Comparison of ENCODE assay signal across 14 cellular contexts in genomic region chr10:124731551-124731950, GRCh38. TPM values are rescaled to one million over a fixed set of nuclear protein-coding genes. Genes with fewer than 3 reads are reported as not detected.
DNase-seq lines count a peak whose midpoint lies in the region; ATAC-seq lines count a peak whose summit lies in the region.
"Had no signal": no experiment of that assay in that cellular context is flagged by ENCODE, and none has a peak within 500 bp of the region (broad histone marks: within the 10 kb centered on the region; RNA-seq: fewer than 3 reads in every experiment).

No MANE protein-coding gene starts in this region.

- no peak overlapping the region for H3K23ac ChIP-seq in mesenchymal stem cell (ENCODE audit: low read length in 2 of 2)

- H2BK120ac ChIP-seq in mesenchymal stem cell (ENCODE audit: low read depth, low read length), result no peak overlapping the region

- no peak overlapping the region for H2BK12ac ChIP-seq in mesenchymal stem cell (ENCODE audit: low read length in 2 of 2)

- no peak overlapping the region for H3K9ac ChIP-seq in mesenchymal stem cell (ENCODE audit: low read length)

- H2AK5ac ChIP-seq in mesenchymal stem cell (ENCODE audit: low read length, severe bottlenecking), result no peak overlapping the region

- H3K4ac ChIP-seq in mesenchymal stem cell (ENCODE audit: low read depth in 1 of 2, low read length in 2 of 2), result peak overlapping the region in 1 of 2 experiments; percentile 6

- 94% methylated on average over 9 of the region's 9 CpGs for WGBS in mesenchymal stem cell

- no peak overlapping the region for H2BK15ac ChIP-seq in mesenchymal stem cell (ENCODE audit: low read depth, poor library complexity, severe bottlenecking)

- peak overlapping the region; percentile 40 for H4K91ac ChIP-seq in mesenchymal stem cell (ENCODE audit: low read length)

- H3K9me3 ChIP-seq in mesenchymal stem cell (ENCODE audit: control insufficient read depth, low read length), result no peaks in the 10 kb centered on the region
- H3K9me3 ChIP-seq: Caco-2 had no signal

- no peak overlapping the region for H2AFZ ChIP-seq in mesenchymal stem cell (ENCODE audit: low read depth, low read length)

- no peak for ATAC-seq in GM18909 (IDR thresholded peaks at IDR 0.05; ENCODE audit: poor library complexity, unreplicated experiment)

- H3K9me3 Mint-ChIP-seq in activated CD4-positive, alpha-beta memory T cell treated with anti-CD3 and anti-CD28 coated beads, Interleukin-2, amount 10 ng/mL, durations not matched to agents 7 days and 5 days, result no peaks in the 10 kb centered on the region

- H3K27ac ChIP-seq in mesenchymal stem cell (ENCODE audit: low read length, poor library complexity, severe bottlenecking), result no peak overlapping the region
- peak overlapping the region; percentile 39 for H3K27ac ChIP-seq in substantia nigra (ENCODE audit: low read depth, low read length, poor library complexity, severe bottlenecking)
- H3K27ac ChIP-seq: 22Rv1 had no signal

- no peak overlapping the region for H3K4me3 Mint-ChIP-seq in activated CD4-positive, alpha-beta memory T cell treated with anti-CD3 and anti-CD28 coated beads, Interleukin-2, amount 10 ng/mL, durations not matched to agents 7 days and 5 days

- H3K4me2 ChIP-seq in mesenchymal stem cell (ENCODE audit: low read length, poor library complexity, severe bottlenecking), result no peak overlapping the region

- no peak overlapping the region for H2BK5ac ChIP-seq in mesenchymal stem cell (ENCODE audit: low read depth, low read length, poor library complexity, severe bottlenecking)

- peaks cover 63% of the 10 kb centered on the region for H3K36me3 Mint-ChIP-seq in activated CD4-positive, alpha-beta memory T cell treated with anti-CD3 and anti-CD28 coated beads, Interleukin-2, amount 10 ng/mL, durations not matched to agents 7 days and 5 days (ENCODE audit: low read depth)

- H3K4me3 ChIP-seq in mesenchymal stem cell (ENCODE audit: insufficient read depth in 1 of 2, low read depth in 1 of 2, low read length in 2 of 2), result no peak overlapping the region

- no peaks in the 10 kb centered on the region for H3K27me3 ChIP-seq in mesenchymal stem cell (ENCODE audit: control insufficient read depth in 1 of 2, insufficient read depth in 1 of 2, low read length in 2 of 2)

- H3K14ac ChIP-seq in mesenchymal stem cell (ENCODE audit: low read length in 2 of 2), result no peak overlapping the region

- H3K4me1 Mint-ChIP-seq in activated CD4-positive, alpha-beta memory T cell treated with anti-CD3 and anti-CD28 coated beads, Interleukin-2, amount 10 ng/mL, durations not matched to agents 7 days and 5 days, result peaks cover 92% of the 10 kb centered on the region

- peaks cover 42% of the 10 kb centered on the region for H3K79me1 ChIP-seq in mesenchymal stem cell (replicated peaks; ENCODE audit: low read length, poor library complexity, severe bottlenecking)

- peak overlapping the region; percentile 88 for H3K27ac Mint-ChIP-seq in activated CD4-positive, alpha-beta memory T cell treated with anti-CD3 and anti-CD28 coated beads, Interleukin-2, amount 10 ng/mL, durations not matched to agents 7 days and 5 days

- H3K4me1 ChIP-seq in mesenchymal stem cell (ENCODE audit: control insufficient read depth, insufficient read depth, low read depth, low read length), result peaks cover 9% of the 10 kb centered on the region
- H3K4me1 ChIP-seq: Caco-2 had no signal

- H3K18ac ChIP-seq in mesenchymal stem cell (ENCODE audit: low read depth in 1 of 2, low read length in 2 of 2), result no peak overlapping the region

- H3K27me3 Mint-ChIP-seq in activated CD4-positive, alpha-beta memory T cell treated with anti-CD3 and anti-CD28 coated beads, Interleukin-2, amount 10 ng/mL, durations not matched to agents 7 days and 5 days, result no peaks in the 10 kb centered on the region

- CTCF ChIA-PET in activated CD4-positive, alpha-beta memory T cell treated with anti-CD3 and anti-CD28 coated beads, Interleukin-2, amount 10 ng/mL, durations not matched to agents 7 days and 5 days (lab: Charles Lee), result interaction anchor here (0.8 to 7.8 kb wide), 5 partner anchors 9 to 84 kb away, joined by 3 to 63 read pairs (median 27); no protein-coding TSS in a partner anchor

- H3K36me3 ChIP-seq in mesenchymal stem cell (ENCODE audit: control insufficient read depth in 1 of 2, insufficient read depth in 2 of 2, low read depth in 1 of 2, low read length in 2 of 2), result peaks cover 0 to 27% of the 10 kb centered on the region in 2 experiments

- POLR2A ChIA-PET in activated CD4-positive, alpha-beta memory T cell treated with anti-CD3 and anti-CD28 coated beads, Interleukin-2, amount 10 ng/mL, durations not matched to agents 7 days and 5 days (lab: Charles Lee), result interaction anchor here (1.0 to 12.1 kb wide), 10 partner anchors 9 to 117 kb away, joined by 3 to 238 read pairs (median 4); partner anchors contain the start of gene EEF1AKMT2

- H4K8ac ChIP-seq in mesenchymal stem cell (ENCODE audit: low read length), result no peak overlapping the region

- DNase-seq in activated CD4-positive, CD25-positive, alpha-beta regulatory T cell treated with anti-CD3 and anti-CD28 coated beads, Interleukin-2, amount 50 U/mL, for 72 hours, result peak; percentile 17
- DNase-seq in activated CD4-positive, CD25-positive, alpha-beta regulatory T cell (lab: John Stamatoyannopoulos, UW), result no peak
- DNase-seq in activated CD4-positive, alpha-beta memory T cell treated with anti-CD3 and anti-CD28 coated beads, Interleukin-2, amount 10 ng/mL, durations not matched to agents 7 days and 5 days, result no peak
- DNase-seq in mesenchymal stem cell, result no peak
- DNase-seq in substantia nigra (lab: John Stamatoyannopoulos, UW), result no peak
- no peak for DNase-seq in LoVo (ENCODE audit: low spot score)
- no peak for DNase-seq in T1000 (lab: John Stamatoyannopoulos, UW)
- DNase-seq: activated T-cell treated with anti-CD3 and anti-CD28 coated beads, Interleukin-2, amount 50 U/mL, for 1 hour; Caco-2; NCI-H1105 treated with DMSO at 0.1 percent for 48 hours; NCI-H345; OCI-M1 had no signal

RNA-seq across cellular contexts. Expression of gene FAM53B, which starts 12.6 kb away (rescaled TPM):
- 10 to 100 TPM; 44.9 to 46.6 TPM for total RNA-seq in activated CD4-positive, alpha-beta memory T cell treated with anti-CD3 and anti-CD28 coated beads, Interleukin-2, amount 10 ng/mL, durations not matched to agents 7 days and 5 days
- polyA plus RNA-seq in mesenchymal stem cell (2013, experiment 1 of 2), result 8.0 TPM
- polyA plus RNA-seq in mesenchymal stem cell (2013, experiment 2 of 2), result 7.7 TPM
